Comparison of ENCODE assay signal across 1 cellular context in genomic region chr15:74783808-74784175, GRCh38.
TF ChIP-seq lines count a peak whose summit lies in the region.

No MANE protein-coding gene starts in this region.

TF ChIP-seq in endothelial cell of umbilical vein, 7 proteins besides CTCF, POLR2A, EP300 and RAD21:
- TF ChIP-seq GATA2 (IDR thresholded peaks at IDR 0.05; ENCODE audit: insufficient read depth, insufficient read length, low read depth, low read length) (no peak), EZH2 (IDR thresholded peaks at IDR 0.05; ENCODE audit: borderline replicate concordance, low read depth, low read length, severe bottlenecking) (no peak), FOS (IDR thresholded peaks at IDR 0.05; ENCODE audit: borderline replicate concordance, insufficient read depth, low read length) (no peak), MYC (IDR thresholded peaks at IDR 0.05; ENCODE audit: low read depth, low read length) (no peak), POLR2AphosphoS5 (IDR thresholded peaks at IDR 0.05; ENCODE audit: insufficient read depth, low read depth, low read length) (no peak), JUN (IDR thresholded peaks at IDR 0.05; ENCODE audit: borderline replicate concordance, insufficient read depth, insufficient read length, low read depth) (no peak)
- TF ChIP-seq, protein P1, sequence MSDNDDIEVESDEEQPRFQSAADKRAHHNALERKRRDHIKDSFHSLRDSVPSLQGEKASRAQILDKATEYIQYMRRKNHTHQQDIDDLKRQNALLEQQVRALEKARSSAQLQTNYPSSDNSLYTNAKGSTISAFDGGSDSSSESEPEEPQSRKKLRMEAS (IDR thresholded peaks at IDR 0.05; ENCODE audit: insufficient read depth, insufficient read length), result no peak
